Comparison of ENCODE assay signal across 8 cellular contexts in the genomic region with DNA sequence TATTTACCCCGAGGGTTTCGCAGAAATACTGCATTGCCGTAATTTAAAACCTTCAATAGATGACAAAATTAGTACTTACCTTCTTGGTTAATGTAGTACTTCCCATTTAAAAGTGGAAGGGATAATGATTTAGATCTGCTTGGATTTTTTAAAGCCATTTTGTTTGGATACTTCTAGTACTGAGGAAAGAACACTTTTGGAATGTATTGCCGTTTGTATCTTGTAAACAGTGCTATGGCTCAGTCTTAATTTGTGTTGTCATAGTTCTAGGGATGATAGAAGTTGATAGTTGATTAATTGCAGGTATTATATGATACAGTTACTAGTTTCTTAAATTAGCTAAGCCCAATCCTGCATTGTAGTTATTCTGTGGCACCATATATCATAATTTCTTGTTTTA. TPM values are rescaled to one million over a fixed set of nuclear protein-coding genes. Genes with fewer than 3 reads are reported as not detected.
DNase-seq lines count a peak whose midpoint lies in the region; ATAC-seq and TF ChIP-seq lines count a peak whose summit lies in the region.

No MANE protein-coding gene starts in this region.

- POLR2A ChIA-PET in CD4-positive, alpha-beta memory T cell (lab: Charles Lee; ENCODE audit: partially characterized antibody) = interaction anchor here (0.8 to 4.0 kb wide), 5 partner anchors 8 to 106 kb away, joined by 3 to 54 read pairs (median 6); partner anchors contain the start of genes FCHO2 and TNPO1

- DNase-seq in CD4-positive, alpha-beta memory T cell = no peak
- DNase-seq in LHCN-M2 (ENCODE audit: low read depth) (peak; percentile 36), dorsolateral prefrontal cortex (no peak), HuH-7.5 (ENCODE audit: low spot score) (no peak), NCI-H526 treated with DMSO at 0.1 percent for 48 hours (lab: John Stamatoyannopoulos, UW) (no peak), left lobe of liver (ENCODE audit: low spot score) (no peak)

- H3K27ac Mint-ChIP-seq in CD4-positive, alpha-beta memory T cell = peak overlapping the region in 6 of 7 donors; percentile 1 to 96 (median 94)

- peaks cover 62% of the 10 kb centered on the region for H3K4me1 ChIP-seq in CD4-positive, alpha-beta memory T cell (ENCODE audit: insufficient read depth, low read length)
- H3K4me1 ChIP-seq in neuron (ENCODE audit: insufficient read depth, low read length) = peaks cover 26% of the 10 kb centered on the region

- peak overlapping the region; percentile 77 to 98 (median 96) for H3K4me3 Mint-ChIP-seq in CD4-positive, alpha-beta memory T cell

- no peaks in the 10 kb centered on the region for H3K27me3 Mint-ChIP-seq in CD4-positive, alpha-beta memory T cell

- intact Hi-C loops in CD4-positive, alpha-beta memory T cell (cut with micrococcal nuclease) = loop anchor here (10.0 kb wide), 1 partner anchor 525 kb away; the partner anchor contains the start of genes MRPS27 and PTCD2
- intact Hi-C loops in dorsolateral prefrontal cortex (cut with DNase I) = loop anchor here (2.0 to 10.0 kb wide), 4 partner anchors 33 to 245 kb away; partner anchors contain the start of genes FCHO2 (in 1 of the 2) and TNPO1 (in 1 of the 2)

- H3K9me3 Mint-ChIP-seq in CD4-positive, alpha-beta memory T cell = peaks cover 0 to 2% (median 0%) of the 10 kb centered on the region in 8 donors

- ATAC-seq in HG02763 (IDR thresholded peaks at IDR 0.05; ENCODE audit: unreplicated experiment) (no peak), left lobe of liver (no peak)

- no peaks in the 10 kb centered on the region for H3K9me3 ChIP-seq in CD4-positive, alpha-beta memory T cell (ENCODE audit: control insufficient read depth in 1 of 2, low read length in 2 of 2)
- no peaks in the 10 kb centered on the region for H3K9me3 ChIP-seq in neuron (ENCODE audit: low read length)

- H3K4me1 Mint-ChIP-seq in CD4-positive, alpha-beta memory T cell = peaks cover 37 to 71% (median 53%) of the 10 kb centered on the region in 4 donors

- peak overlapping the region; percentile 42 to 65 for H3K4me3 ChIP-seq in CD4-positive, alpha-beta memory T cell (ENCODE audit: low read length in 2 of 2)
- H3K4me3 ChIP-seq in dorsolateral prefrontal cortex = peak overlapping the region; percentile 33 to 90 (median 77)
- peak overlapping the region; percentile 94 for H3K4me3 ChIP-seq in neuron (ENCODE audit: low read length)

- CTCF ChIA-PET in CD4-positive, alpha-beta memory T cell (lab: Charles Lee; ENCODE audit: partially characterized antibody) = interaction anchor here (0.8 to 2.4 kb wide), 4 partner anchors 11 to 239 kb away, joined by 3 to 16 read pairs (median 5); no protein-coding TSS in a partner anchor

- no peaks in the 10 kb centered on the region for H3K36me3 ChIP-seq in CD4-positive, alpha-beta memory T cell (ENCODE audit: insufficient read depth, low read length)
- peaks cover 35% of the 10 kb centered on the region for H3K36me3 ChIP-seq in neuron (ENCODE audit: insufficient read depth, low read length)

- H2AFZ ChIP-seq in neuron (ENCODE audit: low read depth, low read length) = no peak overlapping the region

- H3K36me3 Mint-ChIP-seq in CD4-positive, alpha-beta memory T cell = peaks cover 8 to 38% of the 10 kb centered on the region in 2 donors

- no peak for TF ChIP-seq CTCF in dorsolateral prefrontal cortex (IDR thresholded peaks at IDR 0.05 in 54 of 56, conservative IDR thresholded peaks at IDR 0.05 in 2 of 56; ENCODE audit: low read depth in 1 of 56, partially characterized antibody in 56 of 56)

- peak overlapping the region; percentile 49 for H3K27ac ChIP-seq in CD4-positive, alpha-beta memory T cell (ENCODE audit: low read depth, low read length)
- peak overlapping the region in 18 of 59 donors; percentile 8 to 96 (median 72) for H3K27ac ChIP-seq in dorsolateral prefrontal cortex

- H3K27me3 ChIP-seq in CD4-positive, alpha-beta memory T cell (ENCODE audit: insufficient read depth, low read length) = no peaks in the 10 kb centered on the region
- H3K27me3 ChIP-seq in dorsolateral prefrontal cortex = no peaks in the 10 kb centered on the region
- H3K27me3 ChIP-seq in neuron (ENCODE audit: insufficient read depth, low read length) = no peaks in the 10 kb centered on the region

RNA-seq across cellular contexts. Expression of gene TNPO1, which starts 33.1 kb away (rescaled TPM):
- total RNA-seq in CD4-positive, alpha-beta memory T cell = 10 to 100 TPM; 86.2 to 86.4 TPM
- polyA plus RNA-seq in CD4-positive, alpha-beta memory T cell = 10 to 100 TPM; 46.6 to 47.5 TPM
- total RNA-seq in LHCN-M2 (2014; rRNA removed) (414 and 533 TPM in 2 replicates), dorsolateral prefrontal cortex (100 to 1,000 TPM in 26 of 120 experiments, 10 to 100 TPM in 94; 61.1 to 127 (median 93.1) TPM), left lobe of liver (27.2 TPM)
- polyA plus RNA-seq in LHCN-M2 (2012) = 117 TPM
